9 cellular contexts compared by ENCODE assay signal in genomic region chr11:93444671-93445073, GRCh38.
DNase-seq lines count a peak whose midpoint lies in the region; ATAC-seq and TF ChIP-seq lines count a peak whose summit lies in the region.
"Had no signal": no experiment of that assay in that cellular context is flagged by ENCODE, and none has a peak within 500 bp of the region (broad histone marks: within the 10 kb centered on the region; RNA-seq: fewer than 3 reads in every experiment).

No MANE protein-coding gene starts in this region.

- no peaks in the 10 kb centered on the region for H3K4me1 Mint-ChIP-seq in CD8-positive, alpha-beta T cell (ENCODE audit: low read depth)
- H3K4me1 Mint-ChIP-seq: CD14-positive monocyte had no signal

- no peak overlapping the region for H3K27ac Mint-ChIP-seq in CD8-positive, alpha-beta T cell
- H3K27ac Mint-ChIP-seq: CD14-positive monocyte had no signal

- no peaks in the 10 kb centered on the region for H3K36me3 ChIP-seq in CD8-positive, alpha-beta T cell (ENCODE audit: insufficient read depth, low read length)

- CTCF ChIA-PET in CD8-positive, alpha-beta T cell (lab: Charles Lee): no interaction called here

- no peaks in the 10 kb centered on the region for H3K36me3 Mint-ChIP-seq in CD8-positive, alpha-beta T cell
- H3K36me3 Mint-ChIP-seq: CD14-positive monocyte had no signal

- H3K9me3 ChIP-seq in CD8-positive, alpha-beta T cell (ENCODE audit: low read length): no peaks in the 10 kb centered on the region
- peaks cover 2% of the 10 kb centered on the region for H3K9me3 ChIP-seq in iPS-18c (ENCODE audit: control insufficient read depth, insufficient read depth, low read length)

- no peaks in the 10 kb centered on the region for H3K27me3 ChIP-seq in CD8-positive, alpha-beta T cell (ENCODE audit: insufficient read depth, low read length)

- no peak overlapping the region for H3K27ac ChIP-seq in CD8-positive, alpha-beta T cell (ENCODE audit: low read depth, low read length)

- no peak overlapping the region for H3K4me3 Mint-ChIP-seq in CD8-positive, alpha-beta T cell
- H3K4me3 Mint-ChIP-seq: CD14-positive monocyte had no signal

- peak in 2 of 7 experiments; percentile 11 to 62 for DNase-seq in CD8-positive, alpha-beta T cell
- DNase-seq in M059J (ENCODE audit: low read depth) (peak; percentile 51), NK-92 (lab: John Stamatoyannopoulos, UW; ENCODE audit: unreplicated experiment) (no peak), NOMO-1 (lab: John Stamatoyannopoulos, UW; ENCODE audit: unreplicated experiment in 2 of 2) (no peak)
- DNase-seq in activated CD4-positive, alpha-beta T cell treated with anti-CD3 and anti-CD28 coated beads, Interleukin-2, amount 50 U/mL, for 1 hour: peak; percentile 12

- POLR2A ChIA-PET in CD8-positive, alpha-beta T cell (lab: Charles Lee): no interaction called here

- TF ChIP-seq CTCF in CD8-positive, alpha-beta T cell (IDR thresholded peaks at IDR 0.05): no peak

- peaks cover 2% of the 10 kb centered on the region for H3K27me3 Mint-ChIP-seq in CD8-positive, alpha-beta T cell (ENCODE audit: low read depth)

- peak; percentile 75 for ATAC-seq in CD8-positive, alpha-beta T cell
- ATAC-seq in GM18517 (IDR thresholded peaks at IDR 0.05; ENCODE audit: unreplicated experiment) (no peak), HG02852 (IDR thresholded peaks at IDR 0.05; ENCODE audit: unreplicated experiment) (no peak)

- H3K4me3 ChIP-seq in CD8-positive, alpha-beta T cell (ENCODE audit: low read depth, low read length): no peak overlapping the region
- H3K4me3 ChIP-seq in iPS-18c (ENCODE audit: insufficient read depth, low read depth, low read length): 0 out of 2 replicates have a peak overlapping the region, but pooled peaks have one; percentile 31

- no peaks in the 10 kb centered on the region for H3K4me1 ChIP-seq in CD8-positive, alpha-beta T cell (ENCODE audit: insufficient read depth, low read length)

- intact Hi-C loops in CD8-positive, alpha-beta T cell (cut with DNase I, micrococcal nuclease): no loop called here

- H3K9me3 Mint-ChIP-seq in CD8-positive, alpha-beta T cell: no peaks in the 10 kb centered on the region

Comparison
In these comparisons a context has a peak if more than half of its experiments do, and no peak if none do; other contexts are left out.
1. DNase-seq: peak in M059J (single experiment) and activated CD4-positive, alpha-beta T cell treated with anti-CD3 and anti-CD28 coated beads, Interleukin-2, amount 50 U/mL, for 1 hour (single experiment); none in NK-92 (single experiment) and NOMO-1 (0 of 2).